20 cellular contexts compared by ENCODE assay signal in genomic region chr1:3215198-3216045, GRCh38.
DNase-seq lines count a peak whose midpoint lies in the region; FAIRE-seq and TF ChIP-seq lines count a peak whose summit lies in the region.
"Had no signal": no experiment of that assay in that cellular context is flagged by ENCODE, and none has a peak within 500 bp of the region (broad histone marks: within the 10 kb centered on the region; RNA-seq: fewer than 3 reads in every experiment).

No MANE protein-coding gene starts in this region.

- H3K9me2 ChIP-seq in hepatocyte (replicated peaks; ENCODE audit: insufficient read depth), result no peaks in the 10 kb centered on the region

- H3K9me3 ChIP-seq in kidney (ENCODE audit: control insufficient read depth in 1 of 2, low read length in 2 of 2) (no peaks in the 10 kb centered on the region), hepatocyte (ENCODE audit: low read depth) (no peaks in the 10 kb centered on the region)
- H3K9me3 ChIP-seq: Caco-2 had no signal

- H3K27ac Mint-ChIP-seq in brain, result peak overlapping the region; percentile 78 to 96 (median 93)
- H3K27ac Mint-ChIP-seq: CD14-positive monocyte had no signal

- no peaks in the 10 kb centered on the region for H3K36me3 Mint-ChIP-seq in brain
- H3K36me3 Mint-ChIP-seq: CD14-positive monocyte had no signal

- intact Hi-C loops in kidney (cut with DNase I), result no loop called here

- DNase-seq in C1 segment of cervical spinal cord (lab: John Stamatoyannopoulos, UW), result peak in 10 of 14 donors; percentile 22 to 76 (median 50)
- no peak for DNase-seq in kidney
- DNase-seq in putamen (ENCODE audit: low spot score), result peak; percentile 25
- no peak for DNase-seq in hepatocyte (ENCODE audit: low spot score)
- no peak for DNase-seq in NK-92 (lab: John Stamatoyannopoulos, UW; ENCODE audit: unreplicated experiment)
- no peak for DNase-seq in DMS114 treated with DMSO at 0.1 percent for 48 hours (lab: John Stamatoyannopoulos, UW; ENCODE audit: unreplicated experiment)
- DNase-seq in activated CD8-positive, alpha-beta memory T cell treated with anti-CD3 and anti-CD28 coated beads for 24 hours, result no peak
- DNase-seq: Caco-2, DMS53, GOT3, MV-4-11, NCI-H1436, NCI-H2029 treated with DMSO at 0.1 percent for 48 hours, NCI-H510A treated with DMSO at 0.1 percent for 48 hours, SIG-M5 had no signal

- H3K27me3 ChIP-seq in hepatocyte, result no peaks in the 10 kb centered on the region

- H3K4me1 ChIP-seq in kidney (ENCODE audit: control insufficient read depth in 1 of 2, insufficient read depth in 1 of 2, low read depth in 1 of 2, low read length in 2 of 2) (peaks cover 24 to 40% of the 10 kb centered on the region in 2 donors), hepatocyte (ENCODE audit: insufficient read depth) (peaks cover 32% of the 10 kb centered on the region)

- 90% methylated on average over 22 of the region's 28 CpGs for WGBS in hepatocyte (ENCODE audit: low lambda C conversion rate, missing lambda C conversion rate)

- H3K4me3 ChIP-seq in kidney (ENCODE audit: low read length in 2 of 2) (no peak overlapping the region), hepatocyte (no peak overlapping the region)

- H3K4me2 ChIP-seq in hepatocyte, result no peak overlapping the region

- H3K27ac ChIP-seq in kidney (ENCODE audit: low read depth in 2 of 2, low read length in 2 of 2) (peak overlapping the region; percentile 71 to 86), hepatocyte (no peak overlapping the region)

- no peak overlapping the region for H2AFZ ChIP-seq in hepatocyte

- no peak for FAIRE-seq in kidney (lab: Jason Lieb, UNC)
- FAIRE-seq: GM12891, HTR-8/SVneo, RCC 7860 had no signal

- H3K4me3 Mint-ChIP-seq in brain, result peak overlapping the region in 3 of 5 experiments; percentile 19 to 46 (median 34)

- H4K20me1 ChIP-seq in hepatocyte (ENCODE audit: insufficient read depth, poor library complexity, severe bottlenecking), result no peaks in the 10 kb centered on the region

- peaks cover 96% of the 10 kb centered on the region for H3K4me1 Mint-ChIP-seq in brain
- H3K4me1 Mint-ChIP-seq: CD14-positive monocyte had no signal

- H3K9ac ChIP-seq in kidney (ENCODE audit: low read length in 2 of 2), result peak overlapping the region in 1 of 2 donors; percentile 35

- no peaks in the 10 kb centered on the region for H3K79me2 ChIP-seq in hepatocyte

- peaks cover 9% of the 10 kb centered on the region for H3K27me3 Mint-ChIP-seq in brain

- TF ChIP-seq CTCF in brain (conservative IDR thresholded peaks at IDR 0.05) (no peak), kidney (IDR thresholded peaks at IDR 0.05; ENCODE audit: borderline replicate concordance, extremely low read depth, insufficient read depth) (no peak), hepatocyte (IDR thresholded peaks at IDR 0.05; ENCODE audit: poor library complexity) (no peak)

- H3K36me3 ChIP-seq in kidney (ENCODE audit: control insufficient read depth in 1 of 2, insufficient read depth in 2 of 2, low read length in 2 of 2) (no peaks in the 10 kb centered on the region), hepatocyte (replicated peaks; ENCODE audit: insufficient read depth, low read depth) (no peaks in the 10 kb centered on the region)

- no peaks in the 10 kb centered on the region for H3K9me3 Mint-ChIP-seq in brain

Comparison
In these comparisons a context has a peak if more than half of its experiments do, and no peak if none do; other contexts are left out.
1. DNase-seq: peak in C1 segment of cervical spinal cord (10 of 14) and putamen (single experiment); none in kidney (single experiment), hepatocyte (single experiment), NK-92 (single experiment), DMS114 treated with DMSO at 0.1 percent for 48 hours (single experiment) and activated CD8-positive, alpha-beta memory T cell treated with anti-CD3 and anti-CD28 coated beads for 24 hours (single experiment).